In genomic region chr11:3808846-3809623, GRCh38 we compare ENCODE assay signal across 8 cellular contexts. TPM values are rescaled to one million over a fixed set of nuclear protein-coding genes. Genes with fewer than 3 reads are reported as not detected.
DNase-seq lines count a peak whose midpoint lies in the region; ATAC-seq, FAIRE-seq and TF ChIP-seq lines count a peak whose summit lies in the region.

No MANE protein-coding gene starts in this region.

- H3K9me3 ChIP-seq in trophoblast cell (ENCODE audit: insufficient read depth, low read depth, low read length), result no peaks in the 10 kb centered on the region

- H3K4me1 Mint-ChIP-seq in activated T-helper 2 cell treated with anti-CD3 and anti-CD28 coated beads, Interferon-gamma antibody, Interleukin-2, Interleukin-4, amounts not matched to agents 10 μg/mL and 5 μg/mL and 100 μg/mL, durations not matched to agents 14 hours and 24 hours and 36 hours (ENCODE audit: low read depth), result peaks cover 22% of the 10 kb centered on the region
- no peaks in the 10 kb centered on the region for H3K4me1 Mint-ChIP-seq in glutamatergic neuron (ENCODE audit: low read depth, unreplicated experiment)

- no peak overlapping the region for H3K23ac ChIP-seq in trophoblast cell (ENCODE audit: low read length)

- intact Hi-C loops in activated T-helper 2 cell treated with anti-CD3 and anti-CD28 coated beads, Interferon-gamma antibody, Interleukin-2, Interleukin-4, amounts not matched to agents 10 μg/mL and 5 μg/mL and 100 μg/mL, durations not matched to agents 14 hours and 24 hours and 36 hours (cut with micrococcal nuclease), result loop anchor here (1.0 kb wide), 2 partner anchors 12 to 24 kb away; partner anchors contain the start of gene NUP98

- ATAC-seq in HG03378 (IDR thresholded peaks at IDR 0.05; ENCODE audit: unreplicated experiment), result peak; percentile 79
- no peak for ATAC-seq in HG03571 (IDR thresholded peaks at IDR 0.05; ENCODE audit: unreplicated experiment)

- peak overlapping the region; percentile 6 for H3K9ac ChIP-seq in trophoblast cell (ENCODE audit: low read length)

- H3K4me1 ChIP-seq in trophoblast cell (ENCODE audit: control insufficient read depth in 1 of 2, insufficient read depth in 2 of 2, low read length in 2 of 2), result peaks cover 11 to 18% of the 10 kb centered on the region in 2 experiments

- no peaks in the 10 kb centered on the region for H3K36me3 Mint-ChIP-seq in activated T-helper 2 cell treated with anti-CD3 and anti-CD28 coated beads, Interferon-gamma antibody, Interleukin-2, Interleukin-4, amounts not matched to agents 10 μg/mL and 5 μg/mL and 100 μg/mL, durations not matched to agents 14 hours and 24 hours and 36 hours (ENCODE audit: low read depth)
- no peaks in the 10 kb centered on the region for H3K36me3 Mint-ChIP-seq in glutamatergic neuron (ENCODE audit: unreplicated experiment)

- FAIRE-seq in GM19239 (lab: Jason Lieb, UNC), result peak; percentile 96

- no peak for TF ChIP-seq CTCF in glutamatergic neuron (IDR thresholded peaks at IDR 0.05; ENCODE audit: partially characterized antibody, unreplicated experiment)

- H4K91ac ChIP-seq in trophoblast cell (ENCODE audit: low read depth, low read length), result peak overlapping the region; percentile 76

- H2AK5ac ChIP-seq in trophoblast cell (ENCODE audit: low read length), result no peak overlapping the region

- H4K8ac ChIP-seq in trophoblast cell (ENCODE audit: low read depth, low read length), result peak overlapping the region; percentile 83

- DNase-seq in COR-L47 (lab: John Stamatoyannopoulos, UW) (peak; percentile 47), GM19239 (ENCODE audit: insufficient read length, low spot score) (peak; percentile 64), NCI-H774 (lab: John Stamatoyannopoulos, UW) (peak; percentile 3), glutamatergic neuron (no peak), trophoblast cell (peak; percentile 74 to 91)
- peak; percentile 37 for DNase-seq in activated T-helper 2 cell treated with anti-CD3 and anti-CD28 coated beads, Interferon-gamma antibody, Interleukin-2, Interleukin-4, amounts not matched to agents 10 μg/mL and 5 μg/mL and 100 μg/mL, durations not matched to agents 14 hours and 24 hours and 36 hours (ENCODE audit: low spot score)

- peak overlapping the region; percentile 92 for H2BK120ac ChIP-seq in trophoblast cell (ENCODE audit: insufficient read depth, low read length, poor library complexity)

- H3K36me3 ChIP-seq in trophoblast cell (ENCODE audit: control insufficient read depth in 1 of 2, insufficient read depth in 2 of 2, low read length in 2 of 2), result peaks cover 3 to 5% of the 10 kb centered on the region in 2 experiments

- peak overlapping the region; percentile 82 for H4K12ac ChIP-seq in trophoblast cell (ENCODE audit: low read depth, low read length)

- H2AFZ ChIP-seq in trophoblast cell (ENCODE audit: insufficient read depth, low read length, poor library complexity), result peak overlapping the region; percentile 98

- H3K4me2 ChIP-seq in trophoblast cell (ENCODE audit: low read length), result peak overlapping the region; percentile 84

- no peaks in the 10 kb centered on the region for H3K27me3 ChIP-seq in trophoblast cell (ENCODE audit: insufficient read depth, low read length)

- H3K4me3 ChIP-seq in trophoblast cell (ENCODE audit: low read depth, low read length), result peak overlapping the region; percentile 93

- peak overlapping the region; percentile 56 for H3K27ac ChIP-seq in trophoblast cell (ENCODE audit: low read depth, low read length)

- peak overlapping the region; percentile 70 for H3K4ac ChIP-seq in trophoblast cell (ENCODE audit: low read depth, low read length)

- peak overlapping the region; percentile 96 for H3K4me3 Mint-ChIP-seq in activated T-helper 2 cell treated with anti-CD3 and anti-CD28 coated beads, Interferon-gamma antibody, Interleukin-2, Interleukin-4, amounts not matched to agents 10 μg/mL and 5 μg/mL and 100 μg/mL, durations not matched to agents 14 hours and 24 hours and 36 hours (ENCODE audit: low read depth)
- peak overlapping the region; percentile 83 for H3K4me3 Mint-ChIP-seq in glutamatergic neuron (ENCODE audit: unreplicated experiment)

- H3K79me1 ChIP-seq in trophoblast cell (ENCODE audit: low read length), result peaks cover 7% of the 10 kb centered on the region

- peaks cover 4% of the 10 kb centered on the region for H3K79me2 ChIP-seq in trophoblast cell (ENCODE audit: control insufficient read depth, insufficient read depth, low read length, poor library complexity)

- no peaks in the 10 kb centered on the region for H3K27me3 Mint-ChIP-seq in activated T-helper 2 cell treated with anti-CD3 and anti-CD28 coated beads, Interferon-gamma antibody, Interleukin-2, Interleukin-4, amounts not matched to agents 10 μg/mL and 5 μg/mL and 100 μg/mL, durations not matched to agents 14 hours and 24 hours and 36 hours (ENCODE audit: low read depth)
- H3K27me3 Mint-ChIP-seq in glutamatergic neuron (ENCODE audit: unreplicated experiment), result no peaks in the 10 kb centered on the region

- H3K27ac Mint-ChIP-seq in activated T-helper 2 cell treated with anti-CD3 and anti-CD28 coated beads, Interferon-gamma antibody, Interleukin-2, Interleukin-4, amounts not matched to agents 10 μg/mL and 5 μg/mL and 100 μg/mL, durations not matched to agents 14 hours and 24 hours and 36 hours, result peak overlapping the region; percentile 40
- no peak overlapping the region for H3K27ac Mint-ChIP-seq in glutamatergic neuron (ENCODE audit: unreplicated experiment)

- H3K18ac ChIP-seq in trophoblast cell (ENCODE audit: low read length), result peak overlapping the region; percentile 89

- no peaks in the 10 kb centered on the region for H3K9me3 Mint-ChIP-seq in activated T-helper 2 cell treated with anti-CD3 and anti-CD28 coated beads, Interferon-gamma antibody, Interleukin-2, Interleukin-4, amounts not matched to agents 10 μg/mL and 5 μg/mL and 100 μg/mL, durations not matched to agents 14 hours and 24 hours and 36 hours
- H3K9me3 Mint-ChIP-seq in glutamatergic neuron (ENCODE audit: unreplicated experiment), result no peaks in the 10 kb centered on the region

- peak overlapping the region; percentile 29 for H2BK5ac ChIP-seq in trophoblast cell (ENCODE audit: low read depth, low read length, poor library complexity)

- no CpG with 5 or more reads among the region's 7 CpGs for WGBS in trophoblast cell (ENCODE audit: extremely low coverage, insufficient coverage, insufficient read length)

- no peak overlapping the region for H2BK12ac ChIP-seq in trophoblast cell (ENCODE audit: low read length)

- peak overlapping the region; percentile 95 for H3K14ac ChIP-seq in trophoblast cell (ENCODE audit: low read length)

RNA-seq across cellular contexts. Expression of gene PGAP2, which starts 0.7 kb away (rescaled TPM):
- 23.8 and 30.3 TPM in 2 replicates for total RNA-seq in activated T-helper 2 cell treated with anti-CD3 and anti-CD28 coated beads, Interferon-gamma antibody, Interleukin-2, Interleukin-4, amounts not matched to agents 10 μg/mL and 5 μg/mL and 100 μg/mL, durations not matched to agents 14 hours and 24 hours and 36 hours
- total RNA-seq in glutamatergic neuron (ENCODE audit: unreplicated experiment), result 20.0 TPM
- 24.0 TPM in 2 replicates for polyA plus RNA-seq in trophoblast cell (2013)

RNA-seq across cellular contexts. Expression of gene NUP98, which starts 11.7 kb away (rescaled TPM):
- total RNA-seq in activated T-helper 2 cell treated with anti-CD3 and anti-CD28 coated beads, Interferon-gamma antibody, Interleukin-2, Interleukin-4, amounts not matched to agents 10 μg/mL and 5 μg/mL and 100 μg/mL, durations not matched to agents 14 hours and 24 hours and 36 hours, result 123 and 131 TPM in 2 replicates
- total RNA-seq in glutamatergic neuron (ENCODE audit: unreplicated experiment), result 49.6 TPM
- 75.8 and 77.4 TPM in 2 replicates for polyA plus RNA-seq in trophoblast cell (2013)

RNA-seq across cellular contexts. Expression of gene RHOG, which starts 31.7 kb away (rescaled TPM):
- 174 and 177 TPM in 2 replicates for total RNA-seq in activated T-helper 2 cell treated with anti-CD3 and anti-CD28 coated beads, Interferon-gamma antibody, Interleukin-2, Interleukin-4, amounts not matched to agents 10 μg/mL and 5 μg/mL and 100 μg/mL, durations not matched to agents 14 hours and 24 hours and 36 hours
- total RNA-seq in glutamatergic neuron (ENCODE audit: unreplicated experiment), result 6.6 TPM
- polyA plus RNA-seq in trophoblast cell (2013), result 48.3 and 53.7 TPM in 2 replicates

RNA-seq across cellular contexts. Expression of gene STIM1, which starts 46.4 kb away (rescaled TPM):
- total RNA-seq in activated T-helper 2 cell treated with anti-CD3 and anti-CD28 coated beads, Interferon-gamma antibody, Interleukin-2, Interleukin-4, amounts not matched to agents 10 μg/mL and 5 μg/mL and 100 μg/mL, durations not matched to agents 14 hours and 24 hours and 36 hours, result 77.6 and 78.0 TPM in 2 replicates
- 9.6 TPM for total RNA-seq in glutamatergic neuron (ENCODE audit: unreplicated experiment)
- polyA plus RNA-seq in trophoblast cell (2013), result 17.6 and 18.0 TPM in 2 replicates

Comparison
In these comparisons a context has a peak if more than half of its experiments do, and no peak if none do; other contexts are left out.
1. RNA of gene RHOG, which starts 31.7 kb away (total RNA-seq): 174 to 177 TPM in activated T-helper 2 cell treated with anti-CD3 and anti-CD28 coated beads, Interferon-gamma antibody, Interleukin-2, Interleukin-4, amounts not matched to agents 10 μg/mL and 5 μg/mL and 100 μg/mL, durations not matched to agents 14 hours and 24 hours and 36 hours; 6.6 TPM in glutamatergic neuron (single experiment); every median in the first group is over 10 times any median in the second.